25 cellular contexts compared by ENCODE assay signal in the genomic region with DNA sequence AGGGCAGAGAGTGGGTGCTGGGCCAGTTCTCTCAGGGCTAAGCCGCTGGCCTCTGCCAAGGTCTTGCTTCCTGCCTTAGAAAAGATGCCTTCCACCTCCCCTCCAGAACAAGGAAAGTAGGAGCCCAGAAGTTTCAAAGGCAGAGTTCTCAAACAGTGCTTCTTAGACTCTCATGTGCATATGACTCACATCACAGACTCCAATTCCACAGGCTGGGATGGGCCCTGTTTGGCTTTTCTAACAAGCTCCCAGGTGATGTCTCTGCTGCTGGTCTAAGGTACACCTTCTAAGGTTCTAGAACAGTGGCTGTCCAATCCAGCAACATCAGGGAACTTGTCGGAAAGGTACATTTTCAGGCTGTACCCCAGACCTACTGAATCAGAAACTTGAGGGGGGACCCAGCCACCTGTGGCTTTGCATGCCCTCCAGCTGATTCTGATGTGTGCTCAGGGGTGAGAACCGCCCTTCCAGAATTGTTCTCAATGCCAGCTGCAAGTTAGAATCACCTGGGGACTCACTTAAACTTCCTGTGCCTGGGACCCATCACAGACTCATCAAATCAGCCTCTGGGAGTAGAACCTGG.
"Had no signal": no experiment of that assay in that cellular context is flagged by ENCODE, and none has a peak within 500 bp of the region (broad histone marks: within the 10 kb centered on the region; RNA-seq: fewer than 3 reads in every experiment).

No MANE protein-coding gene starts in this region.

- H3K4me1 ChIP-seq: esophagus muscularis mucosa, gastrocnemius medialis, sigmoid colon, upper lobe of left lung had no signal

- H3K27me3 ChIP-seq: gastrocnemius medialis, neutrophil, ovary, sigmoid colon, upper lobe of left lung had no signal

- H3K9me3 ChIP-seq: esophagus muscularis mucosa, gastrocnemius medialis, neutrophil, ovary, sigmoid colon, thoracic aorta, upper lobe of left lung had no signal

- DNase-seq: activated CD4-positive, alpha-beta T cell treated with anti-CD3 and anti-CD28 coated beads, Interleukin-2, amount 10 ng/mL, durations not matched to agents 7 days and 5 days; activated CD4-positive, CD25-positive, alpha-beta regulatory T cell treated with anti-CD3 and anti-CD28 coated beads, Interleukin-2, amount 50 U/mL, for 72 hours; activated CD8-positive, alpha-beta memory T cell treated with anti-CD3 and anti-CD28 coated beads, Interleukin-2, amount 10 ng/mL, durations not matched to agents 7 days and 5 days; activated CD8-positive, alpha-beta T cell treated with anti-CD3 and anti-CD28 coated beads for 36 hours; activated gamma-delta T cell; activated naive CD4-positive, alpha-beta T cell treated with anti-CD3 and anti-CD28 coated beads, Interleukin-2, amount 50 U/mL, for 16 hours; activated T-cell treated with anti-CD3 and anti-CD28 coated beads for 4 hours; effector memory CD4-positive, alpha-beta T cell; gastrocnemius medialis; ovary; sigmoid colon; stimulated activated CD4-positive, alpha-beta T cell treated with anti-CD3 and anti-CD28 coated beads, Interleukin-2, amount 100 ng/mL, for 48 hours; stimulated activated CD8-positive, alpha-beta memory T cell treated with anti-CD3 and anti-CD28 coated beads, Interleukin-4, amount 100 ng/mL, for 48 hours; stimulated activated naive CD4-positive, alpha-beta T cell; T-helper 1 cell; upper lobe of left lung; WERI-Rb-1 had no signal

- H3K9me3 Mint-ChIP-seq: activated CD4-positive, alpha-beta T cell treated with anti-CD3 and anti-CD28 coated beads, Interleukin-2, amount 10 ng/mL, durations not matched to agents 7 days and 5 days; activated CD8-positive, alpha-beta T cell treated with anti-CD3 and anti-CD28 coated beads for 36 hours; activated T-helper 1 cell treated with anti-CD3 and anti-CD28 coated beads, Interleukin-12 subunit alpha, Interleukin-12 subunit beta, Interleukin-2, Interleukin-4 antibody, amounts not matched to agents 30 ng/mL and 10 ng/mL and 1 ng/mL, durations not matched to agents 14 hours and 24 hours and 36 hours; natural killer cell treated with Interleukin-12 subunit alpha and Interleukin-12 subunit beta and Interleukin-15 and Interleukin-18, amount 100 ng/mL, for 72 hours had no signal

- H3K4me3 Mint-ChIP-seq: activated CD4-positive, alpha-beta T cell treated with anti-CD3 and anti-CD28 coated beads, Interleukin-2, amount 10 ng/mL, durations not matched to agents 7 days and 5 days; activated CD8-positive, alpha-beta memory T cell treated with anti-CD3 and anti-CD28 coated beads, Interleukin-2, amount 10 ng/mL, durations not matched to agents 7 days and 5 days; activated CD8-positive, alpha-beta T cell treated with anti-CD3 and anti-CD28 coated beads for 36 hours; activated T-helper 1 cell treated with anti-CD3 and anti-CD28 coated beads, Interleukin-12 subunit alpha, Interleukin-12 subunit beta, Interleukin-2, Interleukin-4 antibody, amounts not matched to agents 30 ng/mL and 10 ng/mL and 1 ng/mL, durations not matched to agents 14 hours and 24 hours and 36 hours; brain; natural killer cell treated with Interleukin-12 subunit alpha and Interleukin-12 subunit beta and Interleukin-15 and Interleukin-18, amount 100 ng/mL, for 72 hours had no signal

- H3K27ac Mint-ChIP-seq: activated CD4-positive, alpha-beta T cell treated with anti-CD3 and anti-CD28 coated beads, Interleukin-2, amount 10 ng/mL, durations not matched to agents 7 days and 5 days; activated CD8-positive, alpha-beta memory T cell treated with anti-CD3 and anti-CD28 coated beads, Interleukin-2, amount 10 ng/mL, durations not matched to agents 7 days and 5 days; activated CD8-positive, alpha-beta T cell treated with anti-CD3 and anti-CD28 coated beads for 36 hours; activated T-helper 1 cell treated with anti-CD3 and anti-CD28 coated beads, Interleukin-12 subunit alpha, Interleukin-12 subunit beta, Interleukin-2, Interleukin-4 antibody, amounts not matched to agents 30 ng/mL and 10 ng/mL and 1 ng/mL, durations not matched to agents 14 hours and 24 hours and 36 hours; natural killer cell treated with Interleukin-12 subunit alpha and Interleukin-12 subunit beta and Interleukin-15 and Interleukin-18, amount 100 ng/mL, for 72 hours had no signal

- H3K4me3 ChIP-seq: esophagus muscularis mucosa, gastrocnemius medialis, lung, ovary, sigmoid colon, smooth muscle cell, thoracic aorta, upper lobe of left lung had no signal

- H3K36me3 ChIP-seq: esophagus muscularis mucosa, gastrocnemius medialis, neutrophil, ovary, sigmoid colon, thoracic aorta, upper lobe of left lung, WERI-Rb-1 had no signal

- H3K36me3 Mint-ChIP-seq: activated CD8-positive, alpha-beta memory T cell treated with anti-CD3 and anti-CD28 coated beads, Interleukin-2, amount 10 ng/mL, durations not matched to agents 7 days and 5 days; brain; natural killer cell treated with Interleukin-12 subunit alpha and Interleukin-12 subunit beta and Interleukin-15 and Interleukin-18, amount 100 ng/mL, for 72 hours had no signal

- H3K27ac ChIP-seq: esophagus muscularis mucosa, gastrocnemius medialis, neutrophil, ovary, sigmoid colon, thoracic aorta, upper lobe of left lung, WERI-Rb-1 had no signal

- ATAC-seq: activated CD8-positive, alpha-beta memory T cell treated with anti-CD3 and anti-CD28 coated beads, Interleukin-2, amount 10 ng/mL, durations not matched to agents 7 days and 5 days; activated CD8-positive, alpha-beta T cell treated with anti-CD3 and anti-CD28 coated beads for 36 hours; gastrocnemius medialis; natural killer cell treated with Interleukin-12 subunit alpha and Interleukin-12 subunit beta and Interleukin-15 and Interleukin-18, amount 100 ng/mL, for 72 hours had no signal

- H3K4me2 ChIP-seq: smooth muscle cell had no signal

- H3K27me3 Mint-ChIP-seq: activated CD4-positive, alpha-beta T cell treated with anti-CD3 and anti-CD28 coated beads, Interleukin-2, amount 10 ng/mL, durations not matched to agents 7 days and 5 days; activated CD8-positive, alpha-beta memory T cell treated with anti-CD3 and anti-CD28 coated beads, Interleukin-2, amount 10 ng/mL, durations not matched to agents 7 days and 5 days; activated CD8-positive, alpha-beta T cell treated with anti-CD3 and anti-CD28 coated beads for 36 hours; natural killer cell treated with Interleukin-12 subunit alpha and Interleukin-12 subunit beta and Interleukin-15 and Interleukin-18, amount 100 ng/mL, for 72 hours had no signal
